15 cellular contexts compared by ENCODE assay signal in the genomic region with DNA sequence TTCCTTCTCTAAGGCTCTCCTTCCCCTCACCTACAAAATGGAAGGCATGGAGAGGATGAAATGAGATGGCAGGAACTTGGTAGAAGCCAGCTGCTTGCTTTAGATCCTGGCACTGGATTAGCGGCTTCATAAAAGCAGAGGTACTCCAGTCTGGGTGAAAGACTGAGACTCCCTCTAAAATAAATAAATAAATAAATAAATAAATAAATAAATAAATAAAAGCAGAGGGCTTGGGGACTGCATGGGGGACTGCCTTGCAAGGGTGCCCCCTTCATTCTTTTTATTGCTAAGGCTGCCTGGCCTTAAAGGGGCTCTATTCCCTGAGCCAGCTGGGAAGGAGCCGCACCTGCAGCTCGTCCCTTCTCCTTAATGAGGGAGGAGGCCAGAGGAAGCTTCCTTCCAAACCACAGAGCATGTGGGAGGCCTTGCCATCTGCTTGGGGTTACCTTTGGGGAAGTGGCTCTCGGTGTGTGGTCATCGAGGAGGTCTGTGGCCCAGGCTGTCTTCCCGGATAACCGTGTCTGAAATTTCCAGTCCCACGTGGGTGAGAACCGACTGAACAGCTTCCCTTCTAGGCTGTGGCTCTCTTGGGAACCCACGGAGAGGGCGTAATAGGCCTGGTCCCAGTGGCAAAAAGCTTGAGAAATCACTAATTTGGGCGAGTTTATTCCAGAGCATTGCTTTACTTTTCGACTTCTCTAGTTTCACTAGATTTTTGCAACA. TPM values are rescaled to one million over a fixed set of nuclear protein-coding genes. Genes with fewer than 3 reads are reported as not detected.
DNase-seq lines count a peak whose midpoint lies in the region; ATAC-seq and TF ChIP-seq lines count a peak whose summit lies in the region.
"Had no signal": no experiment of that assay in that cellular context is flagged by ENCODE, and none has a peak within 500 bp of the region (broad histone marks: within the 10 kb centered on the region; RNA-seq: fewer than 3 reads in every experiment).

No MANE protein-coding gene starts in this region.

- H3K36me3 Mint-ChIP-seq in T-helper 17 cell (ENCODE audit: low read depth) = no peaks in the 10 kb centered on the region

- peaks cover 10% of the 10 kb centered on the region for H3K4me1 ChIP-seq in colonic mucosa

- intact Hi-C loops in colonic mucosa (cut with DNase I) = no loop called here

- H3K27ac Mint-ChIP-seq in T-helper 17 cell = peak overlapping the region; percentile 45
- H3K27ac Mint-ChIP-seq: activated CD4-positive, alpha-beta memory T cell treated with anti-CD3 and anti-CD28 coated beads, Interleukin-2, amount 10 ng/mL, durations not matched to agents 7 days and 5 days; activated naive CD4-positive, alpha-beta T cell treated with anti-CD3 and anti-CD28 coated beads, Interleukin-2, amount 50 U/mL, for 72 hours; IgD-negative memory B cell had no signal

- no peak overlapping the region for H3K27ac ChIP-seq in colonic mucosa
- H3K27ac ChIP-seq: tibial artery had no signal

- no peak overlapping the region for H3K4me3 Mint-ChIP-seq in T-helper 17 cell

- no peaks in the 10 kb centered on the region for H3K27me3 ChIP-seq in colonic mucosa
- H3K27me3 ChIP-seq: tibial artery had no signal

- ATAC-seq in T-helper 17 cell (no peak), HG03457 (IDR thresholded peaks at IDR 0.05; ENCODE audit: unreplicated experiment) (no peak), HG03521 (IDR thresholded peaks at IDR 0.05; ENCODE audit: unreplicated experiment) (no peak), GM21737 (IDR thresholded peaks at IDR 0.05; ENCODE audit: unreplicated experiment) (no peak)
- ATAC-seq: activated naive CD4-positive, alpha-beta T cell treated with anti-CD3 and anti-CD28 coated beads, Interleukin-2, amount 50 U/mL, for 72 hours had no signal

- DNase-seq in CMK (ENCODE audit: low read depth) (peak; percentile 97), KBM-7 (peak; percentile 95), T-helper 17 cell (no peak), medulla oblongata (ENCODE audit: extremely low spot score) (peak; percentile 36), colonic mucosa (no peak)
- DNase-seq: activated CD4-positive, alpha-beta memory T cell treated with anti-CD3 and anti-CD28 coated beads, Interleukin-2, amount 10 ng/mL, durations not matched to agents 7 days and 5 days; effector CD4-positive, alpha-beta T cell; NCI-H510A; retina had no signal

- H3K36me3 ChIP-seq in colonic mucosa = peaks cover 2% of the 10 kb centered on the region

- H3K27me3 Mint-ChIP-seq in T-helper 17 cell = no peaks in the 10 kb centered on the region
- H3K27me3 Mint-ChIP-seq: IgD-negative memory B cell had no signal

- H3K9me3 ChIP-seq in T-helper 17 cell (ENCODE audit: control insufficient read depth, low read length, poor library complexity, severe bottlenecking) (no peaks in the 10 kb centered on the region), colonic mucosa (no peaks in the 10 kb centered on the region)
- H3K9me3 ChIP-seq: tibial artery had no signal

- no peak for TF ChIP-seq CTCF in colonic mucosa (IDR thresholded peaks at IDR 0.05)

- no peak overlapping the region for H3K9ac ChIP-seq in colonic mucosa (ENCODE audit: low read depth in 2 of 2, low read length in 2 of 2)

- in situ Hi-C loops in KBM-7 (cut with MboI; ENCODE audit: low pct_unique_long_range_greater_than_20kb, low sequenced_read_pairs) = no loop called here

- no peak overlapping the region for H3K4me3 ChIP-seq in colonic mucosa
- H3K4me3 ChIP-seq: tibial artery had no signal

- H3K4me1 Mint-ChIP-seq in T-helper 17 cell = peaks cover 14% of the 10 kb centered on the region

RNA-seq across cellular contexts. Expression of a gene that starts 2.0 kb away (rescaled TPM):
- total RNA-seq in T-helper 17 cell (10 to 100 TPM; 44.4 TPM), colonic mucosa (100 to 1,000 TPM in 1 of 2 donors, 10 to 100 TPM in 1; 55.3 to 111 TPM)

RNA-seq across cellular contexts. Expression of a gene that starts 33.3 kb away (rescaled TPM):
- total RNA-seq in T-helper 17 cell (not detected), colonic mucosa (1 to 10 TPM; 1.4 to 6.0 TPM)

RNA-seq across cellular contexts. Expression of a gene that starts 40.1 kb away (rescaled TPM):
- total RNA-seq in T-helper 17 cell (10 to 100 TPM; 43.6 to 48.5 TPM), colonic mucosa (100 to 1,000 TPM; 208 to 229 TPM)

Comparison
In these comparisons a context has a peak if more than half of its experiments do, and no peak if none do; other contexts are left out.
1. DNase-seq: peak in CMK (single experiment), KBM-7 (single experiment) and medulla oblongata (single experiment); none in T-helper 17 cell (0 of 3) and colonic mucosa (single experiment).
2. RNA of a gene that starts 40.1 kb away (total RNA-seq): 208 to 229 TPM in colonic mucosa; 43.6 to 48.5 TPM in T-helper 17 cell; every median in the first group is over 4 times any median in the second.